28 cellular contexts compared by ENCODE assay signal in genomic region chr12:32277774-32278173, GRCh38.
"Had no signal": no experiment of that assay in that cellular context is flagged by ENCODE, and none has a peak within 500 bp of the region (broad histone marks: within the 10 kb centered on the region; RNA-seq: fewer than 3 reads in every experiment).

No MANE protein-coding gene starts in this region.

- H3K9me3 ChIP-seq: neutrophil, pancreas, psoas muscle, right lobe of liver, sigmoid colon, stomach, thoracic aorta, thyroid gland, tibial nerve, upper lobe of left lung, vagina had no signal

- FAIRE-seq: pancreas, small intestine, urothelium cell line had no signal

- H3K27me3 Mint-ChIP-seq: naive thymus-derived CD4-positive, alpha-beta T cell; stimulated activated naive B cell treated with anti-CD40 and anti-IgM and Interleukin-4, amounts not matched to agents 10 μg/mL and 1 μg/mL and 100 μg/mL, for 72 hours; stimulated activated naive CD8-positive, alpha-beta T cell treated with anti-CD3 and anti-CD28 coated beads, Interleukin-15, Interleukin-2, amounts not matched to agents 100 ng/mL and 50 ng/mL, for 24 hours had no signal

- H3K9me3 Mint-ChIP-seq: natural killer cell; nephron; neural crest cell; stimulated activated effector memory CD8-positive, alpha-beta T cell treated with anti-CD3 and anti-CD28 coated beads, Interleukin-12 subunit alpha, Interleukin-12 subunit beta, amount 100 ng/mL, for 72 hours; stimulated activated naive B cell treated with anti-CD40 and anti-IgM and Interleukin-4, amounts not matched to agents 10 μg/mL and 1 μg/mL and 100 μg/mL, for 72 hours; stimulated activated naive CD8-positive, alpha-beta T cell treated with anti-CD3 and anti-CD28 coated beads, Interleukin-15, Interleukin-2, amounts not matched to agents 100 ng/mL and 50 ng/mL, for 24 hours had no signal

- ATAC-seq: naive thymus-derived CD4-positive, alpha-beta T cell; natural killer cell; pancreas; psoas muscle; right cardiac atrium; right lobe of liver; stimulated activated effector memory CD8-positive, alpha-beta T cell treated with anti-CD3 and anti-CD28 coated beads, Interleukin-12 subunit alpha, Interleukin-12 subunit beta, amount 100 ng/mL, for 72 hours; stimulated activated naive B cell treated with anti-CD40 and anti-IgM and Interleukin-4, amounts not matched to agents 10 μg/mL and 1 μg/mL and 100 μg/mL, for 72 hours had no signal

- H3K36me3 ChIP-seq: neutrophil, pancreas, right lobe of liver, sigmoid colon, stomach, thoracic aorta, thyroid gland, tibial nerve, upper lobe of left lung, vagina had no signal

- H3K4me3 Mint-ChIP-seq: naive thymus-derived CD4-positive, alpha-beta T cell; natural killer cell; nephron; neural crest cell; stimulated activated effector memory CD8-positive, alpha-beta T cell treated with anti-CD3 and anti-CD28 coated beads, Interleukin-12 subunit alpha, Interleukin-12 subunit beta, amount 100 ng/mL, for 72 hours; stimulated activated naive B cell treated with anti-CD40 and anti-IgM and Interleukin-4, amounts not matched to agents 10 μg/mL and 1 μg/mL and 100 μg/mL, for 72 hours; stimulated activated naive CD8-positive, alpha-beta T cell treated with anti-CD3 and anti-CD28 coated beads, Interleukin-15, Interleukin-2, amounts not matched to agents 100 ng/mL and 50 ng/mL, for 24 hours had no signal

- H3K4me3 ChIP-seq: pancreas, psoas muscle, right lobe of liver, sigmoid colon, stomach, thoracic aorta, thyroid gland, tibial nerve, upper lobe of left lung, vagina had no signal

- H3K4me1 ChIP-seq: pancreas, psoas muscle, right lobe of liver, stomach, vagina had no signal

- H3K27ac ChIP-seq: neutrophil, pancreas, psoas muscle, right lobe of liver, sigmoid colon, stomach, thoracic aorta, thyroid gland, tibial nerve, upper lobe of left lung, vagina had no signal

- H3K27ac Mint-ChIP-seq: naive thymus-derived CD4-positive, alpha-beta T cell; natural killer cell; nephron; stimulated activated effector memory CD8-positive, alpha-beta T cell treated with anti-CD3 and anti-CD28 coated beads, Interleukin-12 subunit alpha, Interleukin-12 subunit beta, amount 100 ng/mL, for 72 hours; stimulated activated naive B cell treated with anti-CD40 and anti-IgM and Interleukin-4, amounts not matched to agents 10 μg/mL and 1 μg/mL and 100 μg/mL, for 72 hours; stimulated activated naive CD8-positive, alpha-beta T cell treated with anti-CD3 and anti-CD28 coated beads, Interleukin-15, Interleukin-2, amounts not matched to agents 100 ng/mL and 50 ng/mL, for 24 hours had no signal

- DNase-seq: naive thymus-derived CD4-positive, alpha-beta T cell; natural killer cell; nucleus accumbens; pancreas; psoas muscle; right cardiac atrium; right lobe of liver; sigmoid colon; small intestine; stimulated activated CD4-positive, alpha-beta T cell treated with anti-CD3 and anti-CD28 coated beads, Interleukin-15, amount 100 ng/mL, for 24 hours; stimulated activated CD4-positive, alpha-beta T cell treated with anti-CD3 and anti-CD28 coated beads, Interleukin-2, amount 100 ng/mL, for 24 hours; stimulated activated CD4-positive, alpha-beta T cell treated with anti-CD3 and anti-CD28 coated beads, Interleukin-2, amount 100 ng/mL, for 48 hours; stimulated activated CD4-positive, alpha-beta T cell treated with anti-CD3 and anti-CD28 coated beads, Interleukin-4, amount 100 ng/mL, for 24 hours; stimulated activated naive B cell treated with anti-CD40 and anti-IgM and Interleukin-4, amounts not matched to agents 10 μg/mL and 1 μg/mL and 100 μg/mL, for 72 hours; stimulated activated naive CD4-positive, alpha-beta T cell treated with Interleukin-2 at 50 U/mL for 16 hours; stomach; thyroid gland; trophoblast cell had no signal

- H3K36me3 Mint-ChIP-seq: natural killer cell; stimulated activated effector memory CD8-positive, alpha-beta T cell treated with anti-CD3 and anti-CD28 coated beads, Interleukin-12 subunit alpha, Interleukin-12 subunit beta, amount 100 ng/mL, for 72 hours had no signal

- H3K27me3 ChIP-seq: neutrophil, pancreas, right lobe of liver, sigmoid colon, stomach, thyroid gland, tibial nerve, upper lobe of left lung, vagina had no signal
